In the genomic region with DNA sequence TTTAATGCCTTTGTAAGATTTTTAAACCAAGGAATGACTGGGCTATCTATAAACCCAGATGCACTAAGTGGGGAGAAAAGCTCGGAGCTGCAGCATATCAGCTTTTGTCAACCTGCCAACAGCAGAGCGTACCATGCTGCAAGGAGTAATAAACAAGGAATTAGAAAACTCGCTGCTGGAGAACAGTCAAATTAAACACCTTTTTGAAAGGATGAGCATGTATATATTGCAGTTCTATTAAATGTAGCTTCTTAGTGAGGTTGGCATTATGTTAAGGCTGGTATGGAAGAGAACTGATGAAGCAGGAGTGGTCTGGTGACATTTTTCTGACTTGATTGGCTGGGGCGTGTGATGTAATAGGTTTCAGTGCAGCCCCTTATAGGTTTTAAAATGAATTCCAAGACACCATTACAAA, we compare ENCODE assay signal across 8 cellular contexts.
DNase-seq lines count a peak whose midpoint lies in the region; ATAC-seq and TF ChIP-seq lines count a peak whose summit lies in the region.
"Had no signal": no experiment of that assay in that cellular context is flagged by ENCODE, and none has a peak within 500 bp of the region (broad histone marks: within the 10 kb centered on the region; RNA-seq: fewer than 3 reads in every experiment).

No MANE protein-coding gene starts in this region.

- no peaks in the 10 kb centered on the region for H3K27me3 ChIP-seq in lower lobe of right lung (ENCODE audit: low read depth)
- no peaks in the 10 kb centered on the region for H3K27me3 ChIP-seq in testis

- peaks cover 72% of the 10 kb centered on the region for H3K4me1 ChIP-seq in lower lobe of right lung
- H3K4me1 ChIP-seq in testis: peaks cover 49% of the 10 kb centered on the region

- DNase-seq in NCI-H1694 treated with DMSO at 0.1 percent for 48 hours (lab: John Stamatoyannopoulos, UW): peak; percentile 41
- DNase-seq in lower lobe of right lung: no peak
- peak; percentile 79 for DNase-seq in testis
- DNase-seq in RKO (ENCODE audit: low spot score): no peak
- DNase-seq in NCI-H2081 (lab: John Stamatoyannopoulos, UW): no peak

- no peak for TF ChIP-seq CTCF in lower lobe of right lung (IDR thresholded peaks at IDR 0.05)
- TF ChIP-seq CTCF in testis (IDR thresholded peaks at IDR 0.05): no peak

- WGBS in testis, 2 donors: 23 to 28% methylated on average over 4 of the region's 4 CpGs

- H3K27ac ChIP-seq in cingulate gyrus (ENCODE audit: low read depth, low read length) (peak overlapping the region; percentile 94), lower lobe of right lung (no peak overlapping the region), testis (no peak overlapping the region)
- H3K27ac ChIP-seq: KMS-11 had no signal

- no peak for TF ChIP-seq POLR2A in testis (IDR thresholded peaks at IDR 0.05)

- H3K9me3 ChIP-seq in lower lobe of right lung (no peaks in the 10 kb centered on the region), testis (no peaks in the 10 kb centered on the region)

- intact Hi-C loops in lower lobe of right lung (cut with DNase I) (no loop called here), testis (cut with DNase I; ENCODE audit: low total_unique reads) (no loop called here)

- peaks cover 34% of the 10 kb centered on the region for H3K36me3 ChIP-seq in lower lobe of right lung
- no peaks in the 10 kb centered on the region for H3K36me3 ChIP-seq in testis (ENCODE audit: low read depth, missing control alignments)

- peak overlapping the region; percentile 1 for H3K4me3 ChIP-seq in lower lobe of right lung
- H3K4me3 ChIP-seq in testis: no peak overlapping the region

- ATAC-seq in lower lobe of right lung (no peak), GM19035 (IDR thresholded peaks at IDR 0.05; ENCODE audit: unreplicated experiment) (no peak)

Comparison
In these comparisons a context has a peak if more than half of its experiments do, and no peak if none do; other contexts are left out.
1. DNase-seq: peak in NCI-H1694 treated with DMSO at 0.1 percent for 48 hours (single experiment) and testis (single experiment); none in lower lobe of right lung (single experiment), RKO (single experiment) and NCI-H2081 (0 of 2).